1 cellular context compared by ENCODE assay signal in the genomic region with DNA sequence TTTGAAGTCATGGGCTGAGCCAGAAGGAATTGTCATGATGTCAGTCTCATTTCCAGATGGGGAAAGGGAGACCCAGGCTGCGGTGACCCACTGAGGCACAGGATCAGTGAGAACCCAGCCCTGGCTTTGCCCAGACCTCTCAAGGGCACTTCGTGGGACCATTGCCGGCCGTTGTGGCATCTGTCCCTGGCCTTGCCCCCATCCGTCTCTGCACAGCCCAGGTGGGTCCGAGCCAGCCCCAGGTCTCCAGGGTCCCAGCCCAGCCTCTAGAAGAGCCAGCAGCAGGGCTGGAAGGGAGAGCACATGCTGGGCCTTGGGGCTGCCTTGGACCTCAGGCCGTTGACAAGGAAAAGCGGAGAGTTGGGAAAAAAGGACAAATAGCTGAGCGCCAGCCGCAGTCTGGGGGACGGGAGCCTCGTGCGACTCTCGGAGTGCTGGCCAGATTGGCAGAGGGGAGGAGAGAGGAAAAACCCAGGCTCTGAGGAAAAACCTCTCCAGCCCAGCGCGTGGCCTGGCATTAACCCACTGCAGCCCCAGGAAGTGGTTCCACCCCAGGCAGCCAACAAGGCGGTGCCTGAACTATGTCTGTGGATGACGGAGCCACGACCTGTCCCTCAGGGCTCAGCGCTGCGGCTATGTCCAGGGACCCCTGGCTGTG.
TF ChIP-seq lines count a peak whose summit lies in the region.

No MANE protein-coding gene starts in this region.

TF ChIP-seq in HepG2, 621 proteins besides CTCF, POLR2A, EP300 and RAD21:
- no peak for TF ChIP-seq SRY (CRISPR knock-in tag; IDR thresholded peaks at IDR 0.05)
- no peak for TF ChIP-seq ZBTB8A (CRISPR knock-in tag; IDR thresholded peaks at IDR 0.05; ENCODE audit: borderline replicate concordance, low read depth)
- TF ChIP-seq, protein P1, sequence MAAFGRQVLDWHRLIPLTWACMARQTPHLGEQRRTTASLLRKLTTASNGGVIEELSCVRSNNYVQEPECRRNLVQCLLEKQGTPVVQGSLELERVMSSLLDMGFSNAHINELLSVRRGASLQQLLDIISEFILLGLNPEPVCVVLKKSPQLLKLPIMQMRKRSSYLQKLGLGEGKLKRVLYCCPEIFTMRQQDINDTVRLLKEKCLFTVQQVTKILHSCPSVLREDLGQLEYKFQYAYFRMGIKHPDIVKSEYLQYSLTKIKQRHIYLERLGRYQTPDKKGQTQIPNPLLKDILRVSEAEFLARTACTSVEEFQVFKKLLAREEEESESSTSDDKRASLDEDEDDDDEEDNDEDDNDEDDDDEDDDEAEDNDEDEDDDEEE (CRISPR knock-in tag; IDR thresholded peaks at IDR 0.05) = no peak
- TF ChIP-seq, protein P2, sequence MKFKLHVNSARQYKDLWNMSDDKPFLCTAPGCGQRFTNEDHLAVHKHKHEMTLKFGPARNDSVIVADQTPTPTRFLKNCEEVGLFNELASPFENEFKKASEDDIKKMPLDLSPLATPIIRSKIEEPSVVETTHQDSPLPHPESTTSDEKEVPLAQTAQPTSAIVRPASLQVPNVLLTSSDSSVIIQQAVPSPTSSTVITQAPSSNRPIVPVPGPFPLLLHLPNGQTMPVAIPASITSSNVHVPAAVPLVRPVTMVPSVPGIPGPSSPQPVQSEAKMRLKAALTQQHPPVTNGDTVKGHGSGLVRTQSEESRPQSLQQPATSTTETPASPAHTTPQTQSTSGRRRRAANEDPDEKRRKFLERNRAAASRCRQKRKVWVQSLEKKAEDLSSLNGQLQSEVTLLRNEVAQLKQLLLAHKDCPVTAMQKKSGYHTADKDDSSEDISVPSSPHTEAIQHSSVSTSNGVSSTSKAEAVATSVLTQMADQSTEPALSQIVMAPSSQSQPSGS (CRISPR knock-in tag; IDR thresholded peaks at IDR 0.05) = no peak
- no peak for TF ChIP-seq ZNF577 (CRISPR knock-in tag; IDR thresholded peaks at IDR 0.05; ENCODE audit: borderline replicate concordance, low read depth)
- TF ChIP-seq, protein P3, sequence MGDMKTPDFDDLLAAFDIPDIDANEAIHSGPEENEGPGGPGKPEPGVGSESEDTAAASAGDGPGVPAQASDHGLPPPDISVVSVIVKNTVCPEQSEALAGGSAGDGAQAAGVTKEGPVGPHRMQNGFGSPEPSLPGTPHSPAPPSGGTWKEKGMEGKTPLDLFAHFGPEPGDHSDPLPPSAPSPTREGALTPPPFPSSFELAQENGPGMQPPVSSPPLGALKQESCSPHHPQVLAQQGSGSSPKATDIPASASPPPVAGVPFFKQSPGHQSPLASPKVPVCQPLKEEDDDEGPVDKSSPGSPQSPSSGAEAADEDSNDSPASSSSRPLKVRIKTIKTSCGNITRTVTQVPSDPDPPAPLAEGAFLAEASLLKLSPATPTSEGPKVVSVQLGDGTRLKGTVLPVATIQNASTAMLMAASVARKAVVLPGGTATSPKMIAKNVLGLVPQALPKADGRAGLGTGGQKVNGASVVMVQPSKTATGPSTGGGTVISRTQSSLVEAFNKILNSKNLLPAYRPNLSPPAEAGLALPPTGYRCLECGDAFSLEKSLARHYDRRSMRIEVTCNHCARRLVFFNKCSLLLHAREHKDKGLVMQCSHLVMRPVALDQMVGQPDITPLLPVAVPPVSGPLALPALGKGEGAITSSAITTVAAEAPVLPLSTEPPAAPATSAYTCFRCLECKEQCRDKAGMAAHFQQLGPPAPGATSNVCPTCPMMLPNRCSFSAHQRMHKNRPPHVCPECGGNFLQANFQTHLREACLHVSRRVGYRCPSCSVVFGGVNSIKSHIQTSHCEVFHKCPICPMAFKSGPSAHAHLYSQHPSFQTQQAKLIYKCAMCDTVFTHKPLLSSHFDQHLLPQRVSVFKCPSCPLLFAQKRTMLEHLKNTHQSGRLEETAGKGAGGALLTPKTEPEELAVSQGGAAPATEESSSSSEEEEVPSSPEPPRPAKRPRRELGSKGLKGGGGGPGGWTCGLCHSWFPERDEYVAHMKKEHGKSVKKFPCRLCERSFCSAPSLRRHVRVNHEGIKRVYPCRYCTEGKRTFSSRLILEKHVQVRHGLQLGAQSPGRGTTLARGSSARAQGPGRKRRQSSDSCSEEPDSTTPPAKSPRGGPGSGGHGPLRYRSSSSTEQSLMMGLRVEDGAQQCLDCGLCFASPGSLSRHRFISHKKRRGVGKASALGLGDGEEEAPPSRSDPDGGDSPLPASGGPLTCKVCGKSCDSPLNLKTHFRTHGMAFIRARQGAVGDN (CRISPR knock-in tag; IDR thresholded peaks at IDR 0.05) = peak; percentile 12; the same call in 1 of the 2 replicates
- no peak for TF ChIP-seq PITX1 (CRISPR knock-in tag; IDR thresholded peaks at IDR 0.05)
- TF ChIP-seq, protein P4, sequence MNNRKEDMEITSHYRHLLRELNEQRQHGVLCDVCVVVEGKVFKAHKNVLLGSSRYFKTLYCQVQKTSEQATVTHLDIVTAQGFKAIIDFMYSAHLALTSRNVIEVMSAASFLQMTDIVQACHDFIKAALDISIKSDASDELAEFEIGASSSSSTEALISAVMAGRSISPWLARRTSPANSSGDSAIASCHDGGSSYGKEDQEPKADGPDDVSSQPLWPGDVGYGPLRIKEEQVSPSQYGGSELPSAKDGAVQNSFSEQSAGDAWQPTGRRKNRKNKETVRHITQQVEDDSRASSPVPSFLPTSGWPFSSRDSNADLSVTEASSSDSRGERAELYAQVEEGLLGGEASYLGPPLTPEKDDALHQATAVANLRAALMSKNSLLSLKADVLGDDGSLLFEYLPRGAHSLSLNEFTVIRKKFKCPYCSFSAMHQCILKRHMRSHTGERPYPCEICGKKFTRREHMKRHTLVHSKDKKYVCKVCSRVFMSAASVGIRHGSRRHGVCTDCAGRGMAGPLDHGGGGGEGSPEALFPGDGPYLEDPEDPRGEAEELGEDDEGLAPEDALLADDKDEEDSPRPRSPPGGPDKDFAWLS (CRISPR knock-in tag; IDR thresholded peaks at IDR 0.05; ENCODE audit: borderline replicate concordance) = no peak
